14 cellular contexts compared by ENCODE assay signal in genomic region chr10:101485207-101485606, GRCh38.
A peak's percentile ranks its signal among the peaks of the same experiment; 100 is the strongest.
DNase-seq lines count a peak whose midpoint lies in the region; ATAC-seq, FAIRE-seq and TF ChIP-seq lines count a peak whose summit lies in the region.
"Had no signal": no experiment of that assay in that cellular context is flagged by ENCODE, and none has a peak within 500 bp of the region (broad histone marks: within the 10 kb centered on the region; RNA-seq: fewer than 3 reads in every experiment).

No MANE protein-coding gene starts in this region.

- no peaks in the 10 kb centered on the region for H3K79me2 ChIP-seq in HepG2 (ENCODE audit: insufficient read depth, low read length)
- H3K79me2 ChIP-seq in neural cell (replicated peaks; ENCODE audit: insufficient read depth, low read length) = no peaks in the 10 kb centered on the region

- H3K27me3 ChIP-seq in liver (ENCODE audit: control insufficient read depth in 4 of 4, insufficient read depth in 4 of 4, low read length in 3 of 4) (no peaks in the 10 kb centered on the region), HepG2 (ENCODE audit: control insufficient read depth in 1 of 2, insufficient read depth in 2 of 2, low read length in 2 of 2) (no peaks in the 10 kb centered on the region), neural cell (ENCODE audit: insufficient read depth, low read depth, low read length) (no peaks in the 10 kb centered on the region)

- CTCF ChIA-PET in HepG2 (lab: Yijun Ruan, JAX; ENCODE audit: low intra/inter-chr PET ratio, low total read pairs) = no interaction called here

- ATAC-seq in HepG2 (no peak), HG03442 (IDR thresholded peaks at IDR 0.05; ENCODE audit: unreplicated experiment) (no peak)

- H3K9me2 ChIP-seq in neural cell (ENCODE audit: insufficient read depth, low read length) = no peaks in the 10 kb centered on the region

- 52% methylated on average over 5 of the region's 5 CpGs for WGBS in liver
- WGBS in HepG2 (ENCODE audit: low lambda C conversion rate) = 91% methylated on average over 5 of the region's 5 CpGs

- H3K9me3 ChIP-seq in liver (ENCODE audit: control insufficient read depth in 4 of 4, low read length in 3 of 4) (no peaks in the 10 kb centered on the region), HepG2 (ENCODE audit: low read length) (no peaks in the 10 kb centered on the region), neural cell (ENCODE audit: low read length) (no peaks in the 10 kb centered on the region)
- H3K9me3 ChIP-seq: HAP-1 had no signal

- intact Hi-C loops in HepG2 (cut with micrococcal nuclease; ENCODE audit: unreplicated experiment) = no loop called here

- in situ Hi-C loops in HepG2 (cut with HindIII; ENCODE audit: extremely low pct_ligation_motif_present, low pct_unique_long_range_greater_than_20kb) = no loop called here

- FAIRE-seq in HepG2 (lab: Jason Lieb, UNC) = no peak
- FAIRE-seq: GM18507 had no signal

- no peak for TF ChIP-seq RAD21 in liver (IDR thresholded peaks at IDR 0.05)
- TF ChIP-seq RAD21 in HepG2 (CRISPR knock-in tag; IDR thresholded peaks at IDR 0.05) = no peak
- TF ChIP-seq RAD21 in neural cell (conservative IDR thresholded peaks at IDR 0.05) = no peak

- H3K4me3 ChIP-seq in liver (ENCODE audit: low read depth in 1 of 3, low read length in 3 of 3) (peak overlapping the region in 2 of 3 donors; percentile 18 to 23), HepG2 (replicated peaks in 1 of 3; ENCODE audit: insufficient read depth in 1 of 3, low read depth in 2 of 3, low read length in 3 of 3) (no peak overlapping the region), neural cell (ENCODE audit: low read length) (peak overlapping the region; percentile 66)
- H3K4me3 ChIP-seq: GM23248 had no signal

- peaks cover 4% of the 10 kb centered on the region for H3F3A ChIP-seq in neural cell (ENCODE audit: insufficient read depth, low read length, poor library complexity, severe bottlenecking)

- POLR2A ChIA-PET in HepG2 (lab: Yijun Ruan, JAX) = interaction anchor here (0.8 kb wide), 1 partner anchor 9 kb away, joined by 5 read pairs; no protein-coding TSS in a partner anchor

- no peak for TF ChIP-seq CTCF in liver (IDR thresholded peaks at IDR 0.05; ENCODE audit: low read depth, low read length, missing input control)
- TF ChIP-seq CTCF in HepG2 (CRISPR knock-in tag; IDR thresholded peaks at IDR 0.05) = no peak
- no peak for TF ChIP-seq CTCF in neural cell (IDR thresholded peaks at IDR 0.05; ENCODE audit: poor library complexity, severe bottlenecking)

- H3K4me2 ChIP-seq in HepG2 (ENCODE audit: low read depth, low read length) (no peak overlapping the region), neural cell (ENCODE audit: low read length) (peak overlapping the region; percentile 62)

- DNase-seq in HepG2 (ENCODE audit: low spot score) = no peak
- DNase-seq in caudate nucleus (lab: John Stamatoyannopoulos, UW) = no peak
- no peak for DNase-seq in anterior cingulate cortex (lab: John Stamatoyannopoulos, UW)
- no peak for DNase-seq in NCI-H526 (lab: John Stamatoyannopoulos, UW)
- DNase-seq: GDM1, KG1, NCI-H1436 treated with DMSO at 0.1 percent for 48 hours, NCI-H774 had no signal

- no TSS peak for BruUV-seq in HepG2 (replicated peaks; lab: Mats Ljungman, UMichigan)

- H3K9ac ChIP-seq in liver (ENCODE audit: low read depth in 1 of 2, low read length in 2 of 2) (no peak overlapping the region), HepG2 (ENCODE audit: insufficient read depth, low read depth, low read length) (no peak overlapping the region), neural cell (ENCODE audit: low read length) (no peak overlapping the region)
- H3K9ac ChIP-seq: GM23248 had no signal

- H3K27ac ChIP-seq in liver (ENCODE audit: low read depth in 1 of 2, low read length in 2 of 2) (peak overlapping the region; percentile 11 to 24), HepG2 (ENCODE audit: extremely low read length, insufficient read depth, low read length) (no peak overlapping the region), caudate nucleus (ENCODE audit: low read depth, low read length) (peak overlapping the region; percentile 42), neural cell (ENCODE audit: low read length) (no peak overlapping the region)
- H3K27ac ChIP-seq: GM23248 had no signal

- H3K36me3 ChIP-seq in liver (ENCODE audit: control insufficient read depth in 4 of 4, insufficient read depth in 3 of 4, low read depth in 1 of 4, low read length in 3 of 4) (no peaks in the 10 kb centered on the region), HepG2 (replicated peaks in 1 of 2; ENCODE audit: control insufficient read depth in 1 of 2, insufficient read depth in 2 of 2, low read length in 2 of 2) (0 out of 5 replicates have a peak, but pooled peaks cover 1 to 2% of the 10 kb centered on the region in 2 experiments), neural cell (ENCODE audit: insufficient read depth, low read length) (peaks cover 7% of the 10 kb centered on the region)
- H3K36me3 ChIP-seq: HAP-1 had no signal

- no peak overlapping the region for H2AFZ ChIP-seq in HepG2 (ENCODE audit: low read length)
- no peak overlapping the region for H2AFZ ChIP-seq in neural cell (ENCODE audit: low read depth, low read length)
- H2AFZ ChIP-seq: GM23248 had no signal

- no peak for TF ChIP-seq POLR2A in HepG2 (IDR thresholded peaks at IDR 0.05; ENCODE audit: insufficient read depth in 1 of 2, low read depth in 2 of 2, low read length in 2 of 2)

- TF ChIP-seq EP300 in HepG2 (IDR thresholded peaks at IDR 0.05; ENCODE audit: low read depth in 2 of 2, low read length in 2 of 2) = no peak
- no peak for TF ChIP-seq EP300 in HepG2 (CRISPR knock-in tag; IDR thresholded peaks at IDR 0.05; ENCODE audit: borderline replicate concordance)
- no peak for TF ChIP-seq EP300 in neural cell (conservative IDR thresholded peaks at IDR 0.05; ENCODE audit: poor library complexity, severe bottlenecking)

- H3K4me1 ChIP-seq in liver (ENCODE audit: control insufficient read depth in 4 of 4, insufficient read depth in 4 of 4, low read length in 3 of 4) = peaks cover 0 to 18% (median 10%) of the 10 kb centered on the region in 4 donors
- H3K4me1 ChIP-seq in HepG2 (ENCODE audit: insufficient read depth, low read length) = peaks cover 13% of the 10 kb centered on the region

- H4K20me1 ChIP-seq in HepG2 (ENCODE audit: insufficient read depth, low read length) = no peaks in the 10 kb centered on the region
- no peaks in the 10 kb centered on the region for H4K20me1 ChIP-seq in neural cell (ENCODE audit: insufficient read depth)

TF ChIP-seq in liver, 16 proteins besides CTCF, POLR2A, EP300 and RAD21:
- TF ChIP-seq EGR1 (IDR thresholded peaks at IDR 0.05; ENCODE audit: low read depth in 2 of 2) (no peak), HNF4A (conservative IDR thresholded peaks at IDR 0.05) (peak; percentile 29 to 39)

TF ChIP-seq in HepG2, 621 proteins besides CTCF, POLR2A, EP300 and RAD21:
- no peak for TF ChIP-seq TAF1 (CRISPR knock-in tag; IDR thresholded peaks at IDR 0.05)
- no peak for TF ChIP-seq CAMTA2 (CRISPR knock-in tag; IDR thresholded peaks at IDR 0.05; ENCODE audit: borderline replicate concordance)
- no peak for TF ChIP-seq CSRNP1 (CRISPR knock-in tag; IDR thresholded peaks at IDR 0.05)
- no peak for TF ChIP-seq HNRNPUL1 (IDR thresholded peaks at IDR 0.05; ENCODE audit: low read depth, low read length)
- no peak for TF ChIP-seq ZNF343 (CRISPR knock-in tag; IDR thresholded peaks at IDR 0.05)

TF ChIP-seq in neural cell, 6 proteins besides CTCF, POLR2A, EP300 and RAD21:
- TF ChIP-seq, protein P1, sequence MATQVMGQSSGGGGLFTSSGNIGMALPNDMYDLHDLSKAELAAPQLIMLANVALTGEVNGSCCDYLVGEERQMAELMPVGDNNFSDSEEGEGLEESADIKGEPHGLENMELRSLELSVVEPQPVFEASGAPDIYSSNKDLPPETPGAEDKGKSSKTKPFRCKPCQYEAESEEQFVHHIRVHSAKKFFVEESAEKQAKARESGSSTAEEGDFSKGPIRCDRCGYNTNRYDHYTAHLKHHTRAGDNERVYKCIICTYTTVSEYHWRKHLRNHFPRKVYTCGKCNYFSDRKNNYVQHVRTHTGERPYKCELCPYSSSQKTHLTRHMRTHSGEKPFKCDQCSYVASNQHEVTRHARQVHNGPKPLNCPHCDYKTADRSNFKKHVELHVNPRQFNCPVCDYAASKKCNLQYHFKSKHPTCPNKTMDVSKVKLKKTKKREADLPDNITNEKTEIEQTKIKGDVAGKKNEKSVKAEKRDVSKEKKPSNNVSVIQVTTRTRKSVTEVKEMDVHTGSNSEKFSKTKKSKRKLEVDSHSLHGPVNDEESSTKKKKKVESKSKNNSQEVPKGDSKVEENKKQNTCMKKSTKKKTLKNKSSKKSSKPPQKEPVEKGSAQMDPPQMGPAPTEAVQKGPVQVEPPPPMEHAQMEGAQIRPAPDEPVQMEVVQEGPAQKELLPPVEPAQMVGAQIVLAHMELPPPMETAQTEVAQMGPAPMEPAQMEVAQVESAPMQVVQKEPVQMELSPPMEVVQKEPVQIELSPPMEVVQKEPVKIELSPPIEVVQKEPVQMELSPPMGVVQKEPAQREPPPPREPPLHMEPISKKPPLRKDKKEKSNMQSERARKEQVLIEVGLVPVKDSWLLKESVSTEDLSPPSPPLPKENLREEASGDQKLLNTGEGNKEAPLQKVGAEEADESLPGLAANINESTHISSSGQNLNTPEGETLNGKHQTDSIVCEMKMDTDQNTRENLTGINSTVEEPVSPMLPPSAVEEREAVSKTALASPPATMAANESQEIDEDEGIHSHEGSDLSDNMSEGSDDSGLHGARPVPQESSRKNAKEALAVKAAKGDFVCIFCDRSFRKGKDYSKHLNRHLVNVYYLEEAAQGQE (IDR thresholded peaks at IDR 0.05; ENCODE audit: borderline replicate concordance) = no peak
- TF ChIP-seq SMC3 (conservative IDR thresholded peaks at IDR 0.05; ENCODE audit: poor library complexity) = no peak
- TF ChIP-seq TAF1 (IDR thresholded peaks at IDR 0.05; ENCODE audit: low read depth) = no peak
- no peak for TF ChIP-seq EZH2 (IDR thresholded peaks at IDR 0.05; ENCODE audit: borderline replicate concordance, insufficient read depth, low read length, poor library complexity, severe bottlenecking)
- no peak for TF ChIP-seq POLR2AphosphoS5 (IDR thresholded peaks at IDR 0.05)
- TF ChIP-seq MXI1 (conservative IDR thresholded peaks at IDR 0.05; ENCODE audit: poor library complexity, severe bottlenecking) = no peak

Comparison
In these comparisons a context has a peak if more than half of its experiments do, and no peak if none do; other contexts are left out.
1. H3K27ac ChIP-seq: peak in liver (2 of 2) and caudate nucleus (single experiment); none in HepG2 (single experiment) and neural cell (single experiment).
2. H3K4me3 ChIP-seq: peak in liver (2 of 3) and neural cell (single experiment); none in HepG2 (0 of 3).